9 cellular contexts compared by ENCODE assay signal in the genomic region with DNA sequence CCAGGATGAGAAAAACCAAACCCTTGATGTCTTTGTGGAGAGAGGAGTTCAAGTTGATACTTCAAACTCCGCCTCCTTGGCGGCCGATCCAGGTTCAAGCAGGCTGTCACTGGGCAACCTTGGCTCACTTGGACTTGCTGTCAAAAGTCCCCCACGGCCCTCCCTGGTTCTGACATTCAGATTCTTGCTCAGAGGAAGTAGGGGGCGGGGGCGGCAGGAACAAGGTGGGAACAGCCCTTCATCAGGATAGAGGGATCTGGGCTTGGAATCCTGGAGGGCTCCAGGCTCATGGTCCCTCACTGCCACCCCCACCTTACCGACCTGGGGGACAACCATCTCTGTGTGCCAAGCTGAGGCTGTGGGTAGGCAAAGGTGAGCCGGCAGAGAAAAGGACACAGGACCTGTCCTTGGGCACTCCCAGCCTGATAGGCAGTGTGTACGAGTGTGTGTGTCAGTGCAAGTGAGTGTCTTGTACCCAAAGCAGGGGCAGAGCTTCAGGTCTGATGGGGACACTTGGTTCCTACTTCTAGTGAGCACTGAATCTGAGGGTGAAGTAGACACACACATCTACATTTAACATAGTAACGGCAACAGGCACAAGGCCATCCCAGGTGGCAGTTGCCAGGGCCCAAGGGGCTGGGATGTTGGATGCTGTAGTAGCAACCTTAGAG. TPM values are rescaled to one million over a fixed set of nuclear protein-coding genes. Genes with fewer than 3 reads are reported as not detected.
DNase-seq lines count a peak whose midpoint lies in the region; ATAC-seq and FAIRE-seq lines count a peak whose summit lies in the region.
"Had no signal": no experiment of that assay in that cellular context is flagged by ENCODE, and none has a peak within 500 bp of the region (broad histone marks: within the 10 kb centered on the region; RNA-seq: fewer than 3 reads in every experiment).

No MANE protein-coding gene starts in this region.

- H3K9me3 Mint-ChIP-seq in activated CD4-positive, alpha-beta memory T cell treated with anti-CD3 and anti-CD28 coated beads, Interleukin-2, amount 10 ng/mL, durations not matched to agents 7 days and 5 days: no peaks in the 10 kb centered on the region
- H3K9me3 Mint-ChIP-seq in immature natural killer cell: peaks cover 0 to 3% (median 0%) of the 10 kb centered on the region in 6 donors
- H3K9me3 Mint-ChIP-seq in stimulated activated effector memory CD8-positive, alpha-beta T cell treated with anti-CD3 and anti-CD28 coated beads, Interleukin-12 subunit alpha, Interleukin-12 subunit beta, amount 100 ng/mL, for 72 hours: no peaks in the 10 kb centered on the region

- peak overlapping the region; percentile 98 for H3K4me3 Mint-ChIP-seq in activated CD4-positive, alpha-beta memory T cell treated with anti-CD3 and anti-CD28 coated beads, Interleukin-2, amount 10 ng/mL, durations not matched to agents 7 days and 5 days
- peak overlapping the region; percentile 85 to 95 (median 93) for H3K4me3 Mint-ChIP-seq in immature natural killer cell
- H3K4me3 Mint-ChIP-seq in stimulated activated effector memory CD8-positive, alpha-beta T cell treated with anti-CD3 and anti-CD28 coated beads, Interleukin-12 subunit alpha, Interleukin-12 subunit beta, amount 100 ng/mL, for 72 hours: peak overlapping the region; percentile 100

- CTCF ChIA-PET in activated CD4-positive, alpha-beta memory T cell treated with anti-CD3 and anti-CD28 coated beads, Interleukin-2, amount 10 ng/mL, durations not matched to agents 7 days and 5 days (lab: Charles Lee): interaction anchor here (4.1 to 5.0 kb wide), 2 partner anchors 11 to 17 kb away, joined by 26 to 51 read pairs; a partner anchor contains a TSS

- POLR2A ChIA-PET in activated CD4-positive, alpha-beta memory T cell treated with anti-CD3 and anti-CD28 coated beads, Interleukin-2, amount 10 ng/mL, durations not matched to agents 7 days and 5 days (lab: Charles Lee): interaction anchor here (0.6 to 22.3 kb wide), 18 partner anchors 8 to 1504 kb away, joined by 3 to 1460 read pairs (median 10); a partner anchor contains a TSS

- DNase-seq in NCI-H510A (lab: John Stamatoyannopoulos, UW) (peak; percentile 14), NCI-H510A treated with DMSO at 0.1 percent for 48 hours (lab: John Stamatoyannopoulos, UW) (no peak), immature natural killer cell (no peak), frontal cortex (ENCODE audit: low spot score in 2 of 2) (no peak), Kasumi-1 (lab: John Stamatoyannopoulos, UW) (no peak)
- DNase-seq in activated CD4-positive, alpha-beta memory T cell treated with anti-CD3 and anti-CD28 coated beads, Interleukin-2, amount 10 ng/mL, durations not matched to agents 7 days and 5 days: peak; percentile 64
- DNase-seq in stimulated activated effector memory CD8-positive, alpha-beta T cell treated with anti-CD3 and anti-CD28 coated beads, Interleukin-12 subunit alpha, Interleukin-12 subunit beta, amount 100 ng/mL, for 72 hours (ENCODE audit: low spot score in 2 of 2): peak in 1 of 2 donors; percentile 76

- H3K36me3 Mint-ChIP-seq in activated CD4-positive, alpha-beta memory T cell treated with anti-CD3 and anti-CD28 coated beads, Interleukin-2, amount 10 ng/mL, durations not matched to agents 7 days and 5 days (ENCODE audit: low read depth): peaks cover 54% of the 10 kb centered on the region
- peaks cover 14 to 24% (median 18%) of the 10 kb centered on the region in 3 donors for H3K36me3 Mint-ChIP-seq in immature natural killer cell
- H3K36me3 Mint-ChIP-seq in stimulated activated effector memory CD8-positive, alpha-beta T cell treated with anti-CD3 and anti-CD28 coated beads, Interleukin-12 subunit alpha, Interleukin-12 subunit beta, amount 100 ng/mL, for 72 hours: peaks cover 100% of the 10 kb centered on the region

- H3K27ac Mint-ChIP-seq in activated CD4-positive, alpha-beta memory T cell treated with anti-CD3 and anti-CD28 coated beads, Interleukin-2, amount 10 ng/mL, durations not matched to agents 7 days and 5 days: peak overlapping the region; percentile 100
- H3K27ac Mint-ChIP-seq in immature natural killer cell: peak overlapping the region; percentile 94 to 99 (median 96)
- peak overlapping the region; percentile 100 for H3K27ac Mint-ChIP-seq in stimulated activated effector memory CD8-positive, alpha-beta T cell treated with anti-CD3 and anti-CD28 coated beads, Interleukin-12 subunit alpha, Interleukin-12 subunit beta, amount 100 ng/mL, for 72 hours

- H3K4me1 Mint-ChIP-seq in activated CD4-positive, alpha-beta memory T cell treated with anti-CD3 and anti-CD28 coated beads, Interleukin-2, amount 10 ng/mL, durations not matched to agents 7 days and 5 days: peaks cover 40% of the 10 kb centered on the region
- peaks cover 67 to 68% of the 10 kb centered on the region in 2 donors for H3K4me1 Mint-ChIP-seq in immature natural killer cell
- peaks cover 85% of the 10 kb centered on the region for H3K4me1 Mint-ChIP-seq in stimulated activated effector memory CD8-positive, alpha-beta T cell treated with anti-CD3 and anti-CD28 coated beads, Interleukin-12 subunit alpha, Interleukin-12 subunit beta, amount 100 ng/mL, for 72 hours

- FAIRE-seq in frontal cortex (lab: Jason Lieb, UNC): no peak
- FAIRE-seq: endometrium had no signal

- H3K27me3 Mint-ChIP-seq in activated CD4-positive, alpha-beta memory T cell treated with anti-CD3 and anti-CD28 coated beads, Interleukin-2, amount 10 ng/mL, durations not matched to agents 7 days and 5 days: peaks cover 2% of the 10 kb centered on the region
- H3K27me3 Mint-ChIP-seq in immature natural killer cell (ENCODE audit: low read depth in 3 of 3): peaks cover 30 to 56% (median 50%) of the 10 kb centered on the region in 3 donors

- ATAC-seq in stimulated activated effector memory CD8-positive, alpha-beta T cell treated with anti-CD3 and anti-CD28 coated beads, Interleukin-12 subunit alpha, Interleukin-12 subunit beta, amount 100 ng/mL, for 72 hours: no peak
- ATAC-seq in GM18873 (IDR thresholded peaks at IDR 0.05; ENCODE audit: low FRiP score, unreplicated experiment): no peak

RNA-seq across cellular contexts. Expression of a gene that starts 6.6 kb away (rescaled TPM):
- total RNA-seq in activated CD4-positive, alpha-beta memory T cell treated with anti-CD3 and anti-CD28 coated beads, Interleukin-2, amount 10 ng/mL, durations not matched to agents 7 days and 5 days: 10 to 100 TPM; 60.9 to 69.4 TPM
- 10 to 100 TPM in 1 of 3 donors, 1 to 10 TPM in 2; 7.1 to 32.1 (median 8.4) TPM for polyA plus RNA-seq in immature natural killer cell
- 31.0 TPM for total RNA-seq in frontal cortex

RNA-seq across cellular contexts. Expression of a gene that starts 16.8 kb away (rescaled TPM):
- 10 to 100 TPM; 85.8 to 91.0 TPM for total RNA-seq in activated CD4-positive, alpha-beta memory T cell treated with anti-CD3 and anti-CD28 coated beads, Interleukin-2, amount 10 ng/mL, durations not matched to agents 7 days and 5 days
- 100 to 1,000 TPM; 133 to 170 (median 136) TPM for polyA plus RNA-seq in immature natural killer cell
- total RNA-seq in frontal cortex: 35.1 TPM

RNA-seq across cellular contexts. Expression of a gene that starts 54.5 kb away (rescaled TPM):
- under 1 TPM; 0.08 to 0.38 TPM for total RNA-seq in activated CD4-positive, alpha-beta memory T cell treated with anti-CD3 and anti-CD28 coated beads, Interleukin-2, amount 10 ng/mL, durations not matched to agents 7 days and 5 days
- not detected for polyA plus RNA-seq in immature natural killer cell
- total RNA-seq in frontal cortex: 1.2 TPM

Comparison
In these comparisons a context has a peak if more than half of its experiments do, and no peak if none do; other contexts are left out.
1. DNase-seq: peak in NCI-H510A (single experiment) and activated CD4-positive, alpha-beta memory T cell treated with anti-CD3 and anti-CD28 coated beads, Interleukin-2, amount 10 ng/mL, durations not matched to agents 7 days and 5 days (single experiment); none in NCI-H510A treated with DMSO at 0.1 percent for 48 hours (single experiment), immature natural killer cell (0 of 3), frontal cortex (0 of 2) and Kasumi-1 (0 of 2).
2. Peak in every context shown above with its lines, with median percentiles within 50 percentile points of each other: H3K27ac Mint-ChIP-seq and H3K4me3 Mint-ChIP-seq.